17 cellular contexts compared by ENCODE assay signal in genomic region chr9:21817176-21817575, GRCh38. TPM values are rescaled to one million over a fixed set of nuclear protein-coding genes. Genes with fewer than 3 reads are reported as not detected.
DNase-seq lines count a peak whose midpoint lies in the region; ATAC-seq and TF ChIP-seq lines count a peak whose summit lies in the region.
"Had no signal": no experiment of that assay in that cellular context is flagged by ENCODE, and none has a peak within 500 bp of the region (broad histone marks: within the 10 kb centered on the region; RNA-seq: fewer than 3 reads in every experiment).

No MANE protein-coding gene starts in this region.

- TF ChIP-seq CTCF in fibroblast of pulmonary artery (IDR thresholded peaks at IDR 0.05; ENCODE audit: low read length, missing control alignments), result no peak

- DNase-seq in left ventricle myocardium superior (no peak), cardiac septum (ENCODE audit: low spot score) (no peak), SIG-M5 (lab: John Stamatoyannopoulos, UW) (peak; percentile 54), fibroblast of pulmonary artery (ENCODE audit: low read depth) (peak; percentile 96), NCI-H2107 (lab: John Stamatoyannopoulos, UW) (no peak), mucosa of gallbladder (ENCODE audit: low spot score) (no peak), islet precursor cell (no peak)
- DNase-seq: activated effector memory CD4-positive, alpha-beta T cell treated with anti-CD3 and anti-CD28 coated beads, Interleukin-2, amount 50 U/mL, for 16 hours; anterior cingulate cortex; Calu3; esophagus squamous epithelium; lower lobe of right lung; NCI-H1105 treated with DMSO at 0.1 percent for 48 hours; NCI-H226; right cardiac atrium had no signal

- intact Hi-C loops in left ventricle myocardium superior (cut with micrococcal nuclease) (loop anchor here (5.0 kb wide), 1 partner anchor 405 kb away; no protein-coding TSS in a partner anchor), cardiac septum (cut with DNase I) (loop anchor here (10.0 kb wide), 1 partner anchor 218 kb away; no protein-coding TSS in a partner anchor)

- ATAC-seq in left ventricle myocardium superior (peak; percentile 39), HG03108 (IDR thresholded peaks at IDR 0.05; ENCODE audit: unreplicated experiment) (no peak)
- ATAC-seq: SK-N-SH treated with all-trans-retinoic acid at 6 μM for 48 hours had no signal

- H3K4me3 ChIP-seq in fibroblast of pulmonary artery (replicated peaks; ENCODE audit: low read depth, low read length), result no peak overlapping the region
- H3K4me3 ChIP-seq: esophagus squamous epithelium, lower lobe of right lung had no signal

RNA-seq across cellular contexts. Expression of gene MTAP, which starts 14.7 kb away (rescaled TPM):
- total RNA-seq in left ventricle myocardium superior (25.7 TPM), cardiac septum (13.0 TPM), mucosa of gallbladder (29.2 TPM)

Comparison
In these comparisons a context has a peak if more than half of its experiments do, and no peak if none do; other contexts are left out.
1. DNase-seq: peak in SIG-M5 (single experiment) and fibroblast of pulmonary artery (single experiment); none in left ventricle myocardium superior (single experiment), cardiac septum (single experiment), NCI-H2107 (single experiment), mucosa of gallbladder (single experiment) and islet precursor cell (single experiment).